ENCODE assay signal across 8 cellular contexts in the genomic region with DNA sequence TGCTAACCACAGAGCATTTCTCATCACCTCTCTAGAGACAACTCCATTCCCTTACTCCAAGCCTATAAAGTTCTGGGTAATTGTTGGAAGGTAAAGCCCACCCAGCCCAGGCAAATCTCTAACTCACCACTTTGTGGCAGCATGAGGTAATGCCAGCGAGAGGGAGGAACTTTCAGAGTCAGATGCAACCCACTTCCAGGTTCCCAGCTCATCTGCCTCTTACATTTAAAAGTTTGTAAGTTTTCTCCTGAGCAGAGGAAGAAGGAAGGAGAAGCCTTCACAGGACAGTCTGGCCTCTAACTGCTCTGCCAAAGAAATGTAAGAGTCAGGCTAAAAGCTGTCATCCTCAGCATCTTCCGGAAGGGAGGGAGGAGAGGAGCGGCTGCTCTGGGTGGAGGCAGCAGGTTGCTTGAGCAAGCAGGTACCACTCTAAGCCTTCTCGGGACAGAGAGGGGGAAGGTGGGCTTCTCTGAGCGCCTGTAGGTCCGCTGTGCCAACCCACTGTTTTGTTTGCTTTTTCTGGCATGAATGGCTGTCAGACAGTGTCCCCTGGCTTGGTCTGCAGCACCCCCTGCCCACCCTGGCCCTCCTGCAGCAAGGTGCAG. TPM values are rescaled to one million over a fixed set of nuclear protein-coding genes. Genes with fewer than 3 reads are reported as not detected.
DNase-seq lines count a peak whose midpoint lies in the region; TF ChIP-seq lines count a peak whose summit lies in the region.

No MANE protein-coding gene starts in this region.

- intact Hi-C loops in esophagus squamous epithelium (cut with DNase I): no loop called here

- peaks cover 17 to 54% (median 28%) of the 10 kb centered on the region in 3 donors for H3K4me1 ChIP-seq in esophagus squamous epithelium

- H3K4me1 Mint-ChIP-seq in activated CD4-positive, alpha-beta memory T cell treated with anti-CD3 and anti-CD28 coated beads, Interleukin-2, amount 10 ng/mL, durations not matched to agents 7 days and 5 days: peaks cover 70% of the 10 kb centered on the region
- H3K4me1 Mint-ChIP-seq in osteocyte (ENCODE audit: unreplicated experiment): peaks cover 21% of the 10 kb centered on the region

- H3K36me3 Mint-ChIP-seq in activated CD4-positive, alpha-beta memory T cell treated with anti-CD3 and anti-CD28 coated beads, Interleukin-2, amount 10 ng/mL, durations not matched to agents 7 days and 5 days (ENCODE audit: low read depth): peaks cover 54% of the 10 kb centered on the region
- H3K36me3 Mint-ChIP-seq in osteocyte (ENCODE audit: unreplicated experiment): peaks cover 7% of the 10 kb centered on the region

- no peaks in the 10 kb centered on the region for H3K27me3 Mint-ChIP-seq in activated CD4-positive, alpha-beta memory T cell treated with anti-CD3 and anti-CD28 coated beads, Interleukin-2, amount 10 ng/mL, durations not matched to agents 7 days and 5 days
- H3K27me3 Mint-ChIP-seq in osteocyte (ENCODE audit: unreplicated experiment): no peaks in the 10 kb centered on the region

- H3K27ac ChIP-seq in esophagus squamous epithelium: peak overlapping the region; percentile 90 to 96 (median 93)

- peak overlapping the region; percentile 65 to 91 (median 78) for H3K4me3 ChIP-seq in esophagus squamous epithelium

- no peak for TF ChIP-seq CTCF in esophagus squamous epithelium (IDR thresholded peaks at IDR 0.05)
- no peak for TF ChIP-seq CTCF in osteocyte (IDR thresholded peaks at IDR 0.05)

- WGBS in esophagus squamous epithelium, 2 donors: 5 to 12% methylated on average over 5 to 6 of the region's 6 CpGs

- H3K36me3 ChIP-seq in esophagus squamous epithelium: peaks cover 13 to 43% (median 20%) of the 10 kb centered on the region in 3 donors

- DNase-seq in CD1c-positive myeloid dendritic cell (ENCODE audit: extremely low spot score) (peak; percentile 64), HT1080 (ENCODE audit: low read depth) (peak; percentile 43), esophagus squamous epithelium (lab: John Stamatoyannopoulos, UW) (no peak), osteocyte (ENCODE audit: extremely low spot score, unreplicated experiment) (no peak), T1000 (lab: John Stamatoyannopoulos, UW) (no peak), cerebellar cortex (ENCODE audit: low spot score) (no peak), inferior parietal cortex (ENCODE audit: extremely low spot score) (no peak)
- DNase-seq in activated CD4-positive, alpha-beta memory T cell treated with anti-CD3 and anti-CD28 coated beads, Interleukin-2, amount 10 ng/mL, durations not matched to agents 7 days and 5 days: peak; percentile 56

- no peaks in the 10 kb centered on the region for H3K9me3 Mint-ChIP-seq in activated CD4-positive, alpha-beta memory T cell treated with anti-CD3 and anti-CD28 coated beads, Interleukin-2, amount 10 ng/mL, durations not matched to agents 7 days and 5 days
- no peaks in the 10 kb centered on the region for H3K9me3 Mint-ChIP-seq in osteocyte (ENCODE audit: unreplicated experiment)

- no peak for TF ChIP-seq POLR2A in esophagus squamous epithelium (IDR thresholded peaks at IDR 0.05)

- POLR2A ChIA-PET in activated CD4-positive, alpha-beta memory T cell treated with anti-CD3 and anti-CD28 coated beads, Interleukin-2, amount 10 ng/mL, durations not matched to agents 7 days and 5 days (lab: Charles Lee): interaction anchor here (0.9 to 2.9 kb wide), 15 partner anchors 10 to 1066 kb away, joined by 3 to 15 read pairs (median 5); a partner anchor contains a TSS

- H3K4me3 Mint-ChIP-seq in activated CD4-positive, alpha-beta memory T cell treated with anti-CD3 and anti-CD28 coated beads, Interleukin-2, amount 10 ng/mL, durations not matched to agents 7 days and 5 days: peak overlapping the region; percentile 74
- peak overlapping the region; percentile 77 for H3K4me3 Mint-ChIP-seq in osteocyte (ENCODE audit: unreplicated experiment)

- H3K9me3 ChIP-seq in esophagus squamous epithelium: no peaks in the 10 kb centered on the region

- H3K27ac Mint-ChIP-seq in activated CD4-positive, alpha-beta memory T cell treated with anti-CD3 and anti-CD28 coated beads, Interleukin-2, amount 10 ng/mL, durations not matched to agents 7 days and 5 days: peak overlapping the region; percentile 87
- H3K27ac Mint-ChIP-seq in osteocyte (ENCODE audit: unreplicated experiment): peak overlapping the region; percentile 47

- H3K27me3 ChIP-seq in esophagus squamous epithelium: no peaks in the 10 kb centered on the region

- CTCF ChIA-PET in activated CD4-positive, alpha-beta memory T cell treated with anti-CD3 and anti-CD28 coated beads, Interleukin-2, amount 10 ng/mL, durations not matched to agents 7 days and 5 days (lab: Charles Lee): interaction anchor here (0.6 to 8.0 kb wide), 14 partner anchors 10 to 422 kb away, joined by 3 to 46 read pairs (median 6); a partner anchor contains a TSS

RNA-seq across cellular contexts. Expression of a gene that starts 1.0 kb away (rescaled TPM):
- total RNA-seq in HT1080 (2014; rRNA removed; shearing (Covaris generic)): 2.0 and 2.8 TPM in 2 replicates
- polyA plus RNA-seq in HT1080 (2015; cell fraction: cytosol; rRNA removed): 10.4 and 10.9 TPM in 2 replicates
- 9.1 and 14.4 TPM in 2 replicates for polyA plus RNA-seq in HT1080 (2015; cell fraction: nucleus; rRNA removed)
- total RNA-seq in activated CD4-positive, alpha-beta memory T cell treated with anti-CD3 and anti-CD28 coated beads, Interleukin-2, amount 10 ng/mL, durations not matched to agents 7 days and 5 days: 10 to 100 TPM; 19.8 to 20.2 TPM
- total RNA-seq in esophagus squamous epithelium: 1 to 10 TPM; 1.5 to 5.1 (median 2.6) TPM
- total RNA-seq in osteocyte: 11.9 and 14.9 TPM in 2 replicates

RNA-seq across cellular contexts. Expression of a gene that starts 1.7 kb away (rescaled TPM):
- 16.8 and 25.7 TPM in 2 replicates for total RNA-seq in HT1080 (2014; rRNA removed; shearing (Covaris generic))
- 47.0 and 60.9 TPM in 2 replicates for polyA plus RNA-seq in HT1080 (2015; cell fraction: cytosol; rRNA removed)
- 26.8 and 27.0 TPM in 2 replicates for polyA plus RNA-seq in HT1080 (2015; cell fraction: nucleus; rRNA removed)
- total RNA-seq in activated CD4-positive, alpha-beta memory T cell treated with anti-CD3 and anti-CD28 coated beads, Interleukin-2, amount 10 ng/mL, durations not matched to agents 7 days and 5 days: 10 to 100 TPM; 48.4 to 54.2 TPM
- 10 to 100 TPM; 11.2 to 23.9 (median 18.6) TPM for total RNA-seq in esophagus squamous epithelium
- 43.4 and 45.5 TPM in 2 replicates for total RNA-seq in osteocyte

RNA-seq across cellular contexts. Expression of a gene that starts 26.1 kb away (rescaled TPM):
- 3.2 and 3.6 TPM in 2 replicates for total RNA-seq in HT1080 (2014; rRNA removed; shearing (Covaris generic))
- polyA plus RNA-seq in HT1080 (2015; cell fraction: cytosol; rRNA removed): 2.3 and 2.7 TPM in 2 replicates
- 4.5 and 5.1 TPM in 2 replicates for polyA plus RNA-seq in HT1080 (2015; cell fraction: nucleus; rRNA removed)
- 1 to 10 TPM in 1 of 2 experiments, under 1 TPM in 1; 0.68 to 1.1 TPM for total RNA-seq in activated CD4-positive, alpha-beta memory T cell treated with anti-CD3 and anti-CD28 coated beads, Interleukin-2, amount 10 ng/mL, durations not matched to agents 7 days and 5 days
- total RNA-seq in esophagus squamous epithelium (1 to 10 TPM; 2.9 to 6.5 (median 4.5) TPM), osteocyte (4.9 and 5.2 TPM in 2 replicates)

RNA-seq across cellular contexts. Expression of a gene that starts 28.5 kb away (rescaled TPM):
- 0.32 and 0.50 TPM in 2 replicates for total RNA-seq in HT1080 (2014; rRNA removed; shearing (Covaris generic))
- polyA plus RNA-seq in HT1080 (2015; cell fraction: cytosol; rRNA removed): 0.02 TPM in 1 of 2 replicates, not detected in the other
- polyA plus RNA-seq in HT1080 (2015; cell fraction: nucleus; rRNA removed): 0.10 and 0.17 TPM in 2 replicates
- total RNA-seq in activated CD4-positive, alpha-beta memory T cell treated with anti-CD3 and anti-CD28 coated beads, Interleukin-2, amount 10 ng/mL, durations not matched to agents 7 days and 5 days: not detected
- total RNA-seq in esophagus squamous epithelium (under 1 TPM in 1 of 4 donors, not detected in 3; 0.04 TPM), osteocyte (not detected in 2 replicates)

Comparison
In these comparisons a context has a peak if more than half of its experiments do, and no peak if none do; other contexts are left out.
1. DNase-seq: peak in CD1c-positive myeloid dendritic cell (single experiment), HT1080 (single experiment) and activated CD4-positive, alpha-beta memory T cell treated with anti-CD3 and anti-CD28 coated beads, Interleukin-2, amount 10 ng/mL, durations not matched to agents 7 days and 5 days (single experiment); none in esophagus squamous epithelium (single experiment), osteocyte (single experiment), T1000 (single experiment), cerebellar cortex (single experiment) and inferior parietal cortex (single experiment).